ENCODE assay signal across 26 cellular contexts in the genomic region with DNA sequence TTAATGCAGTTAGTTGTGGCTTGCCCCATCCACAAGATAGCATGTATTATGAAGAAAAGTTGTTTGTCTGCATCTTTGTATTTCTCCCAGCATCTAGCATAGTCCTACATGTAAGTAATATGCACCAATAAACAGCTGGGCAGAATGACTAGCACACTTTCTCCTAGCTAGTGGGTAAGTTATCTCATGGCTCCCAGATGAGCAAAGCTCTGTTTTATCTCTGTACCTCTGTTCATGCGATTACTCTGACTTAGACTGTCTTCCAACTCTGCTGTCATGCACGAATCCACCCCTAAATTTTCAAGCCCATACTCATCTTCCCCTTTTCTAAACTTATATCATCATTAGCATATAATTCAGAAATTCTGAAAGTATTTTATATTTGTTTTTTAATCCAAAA. TPM values are rescaled to one million over a fixed set of nuclear protein-coding genes. Genes with fewer than 3 reads are reported as not detected.
A peak's percentile ranks its signal among the peaks of the same experiment; 100 is the strongest.
DNase-seq lines count a peak whose midpoint lies in the region; ATAC-seq, FAIRE-seq and TF ChIP-seq lines count a peak whose summit lies in the region.
"Had no signal": no experiment of that assay in that cellular context is flagged by ENCODE, and none has a peak within 500 bp of the region (broad histone marks: within the 10 kb centered on the region; RNA-seq: fewer than 3 reads in every experiment).

No MANE protein-coding gene starts in this region.

- no peak for TF ChIP-seq CTCF in foreskin keratinocyte (conservative IDR thresholded peaks at IDR 0.05)

- H3K27ac ChIP-seq in foreskin keratinocyte = no peak overlapping the region
- H3K27ac ChIP-seq: C4-2B, HL-60, PC-9, SJSA1 had no signal

- ATAC-seq in GM19023 (IDR thresholded peaks at IDR 0.05; ENCODE audit: unreplicated experiment) = peak; percentile 18
- peak; percentile 13 for ATAC-seq in HG03354 (IDR thresholded peaks at IDR 0.05; ENCODE audit: poor library complexity, severe bottlenecking, unreplicated experiment)
- peak; percentile 12 for ATAC-seq in foreskin keratinocyte
- ATAC-seq: CD8-positive, alpha-beta T cell had no signal

- H3K4me1 ChIP-seq in foreskin keratinocyte = no peaks in the 10 kb centered on the region
- H3K4me1 ChIP-seq: Caco-2, SJSA1 had no signal

- DNase-seq in OCI-M1 (lab: John Stamatoyannopoulos, UW) = peak; percentile 76
- DNase-seq in foreskin keratinocyte = no peak
- no peak for DNase-seq in activated CD8-positive, alpha-beta memory T cell treated with anti-CD3 and anti-CD28 coated beads, Interleukin-2, amount 50 U/mL, for 48 hours
- no peak for DNase-seq in frontal cortex (ENCODE audit: low spot score in 2 of 2)
- no peak for DNase-seq in DMS153 treated with DMSO at 0.1 percent for 48 hours (lab: John Stamatoyannopoulos, UW; ENCODE audit: unreplicated experiment)
- DNase-seq in NCI-H345 (lab: John Stamatoyannopoulos, UW) = no peak
- DNase-seq: Caco-2; CD8-positive, alpha-beta T cell; DND-41; Kasumi-1; NCI-H1092 treated with DMSO at 0.1 percent for 48 hours; NCI-H1436; NCI-H187; NCI-H2081 treated with DMSO at 0.1 percent for 48 hours; NCI-H2171; NCI-H226; NCI-H524; NCI-H748 treated with DMSO at 0.1 percent for 48 hours; PC-9; Right ventricle myocardium superior; T-helper 1 cell had no signal

- H3K27me3 ChIP-seq in foreskin keratinocyte = peaks cover 7% of the 10 kb centered on the region
- H3K27me3 ChIP-seq: SJSA1 had no signal

- no peak for FAIRE-seq in frontal cortex (lab: Jason Lieb, UNC)

RNA-seq across cellular contexts. Expression of gene KCTD3, which starts 37.5 kb away (rescaled TPM):
- total RNA-seq in foreskin keratinocyte (38.5 and 41.8 TPM in 2 replicates), frontal cortex (55.4 TPM)
- polyA plus RNA-seq in foreskin keratinocyte = 13.9 and 17.1 TPM in 2 replicates
